ENCODE assay signal across 24 cellular contexts in the genomic region with DNA sequence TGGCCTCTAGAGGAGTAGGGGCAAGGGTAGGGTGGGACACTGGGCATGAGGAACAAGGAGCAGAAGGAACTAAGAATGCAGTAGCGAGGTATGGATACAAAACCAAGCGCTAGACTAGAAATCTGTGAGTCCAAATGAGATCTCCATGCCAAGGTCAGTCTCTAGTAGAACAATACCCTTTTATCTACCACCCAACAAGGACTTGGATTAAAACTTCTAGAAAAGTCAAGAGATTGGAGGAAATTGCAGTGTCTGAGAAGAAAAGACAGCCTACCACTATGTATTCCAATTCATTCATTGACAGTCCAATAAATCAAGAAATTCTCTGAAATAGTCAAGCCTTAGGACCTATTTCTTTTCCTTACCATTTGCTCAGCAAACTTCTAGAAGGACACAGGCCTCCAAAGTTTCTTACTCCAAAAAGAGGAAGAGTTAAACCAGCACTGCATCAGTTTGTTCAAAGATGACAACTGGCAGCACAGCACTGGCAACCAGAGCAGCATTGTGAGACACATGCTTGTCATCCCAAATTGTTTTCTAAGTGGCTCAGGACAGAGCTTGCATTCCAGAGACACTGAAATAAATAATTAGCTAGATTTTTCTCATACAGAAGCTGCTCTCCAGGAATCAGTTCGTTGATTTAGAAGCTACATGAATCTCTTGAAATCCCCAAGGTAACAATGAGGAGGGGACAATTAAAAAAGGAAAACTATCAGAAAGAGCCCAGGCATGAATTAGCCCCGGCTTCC. TPM values are rescaled to one million over a fixed set of nuclear protein-coding genes. Genes with fewer than 3 reads are reported as not detected.
A peak's percentile ranks its signal among the peaks of the same experiment; 100 is the strongest.
DNase-seq lines count a peak whose midpoint lies in the region; ATAC-seq, FAIRE-seq and TF ChIP-seq lines count a peak whose summit lies in the region.
"Had no signal": no experiment of that assay in that cellular context is flagged by ENCODE, and none has a peak within 500 bp of the region (broad histone marks: within the 10 kb centered on the region; RNA-seq: fewer than 3 reads in every experiment).

No MANE protein-coding gene starts in this region.

- H3K36me3 ChIP-seq in SK-N-SH (replicated peaks in 1 of 2; ENCODE audit: control insufficient read depth in 1 of 2, insufficient read depth in 2 of 2, low read length in 1 of 2) (no peaks in the 10 kb centered on the region), HepG2 (replicated peaks in 1 of 2; ENCODE audit: control insufficient read depth in 1 of 2, insufficient read depth in 2 of 2, low read length in 2 of 2) (peaks cover 1 to 5% of the 10 kb centered on the region in 2 experiments; a peak in 1 of 5 replicates), skeletal muscle tissue (ENCODE audit: control insufficient read depth in 3 of 3, insufficient read depth in 3 of 3, low read length in 3 of 3) (peaks cover 0 to 31% (median 11%) of the 10 kb centered on the region in 3 donors), suprapubic skin (peaks cover 10% of the 10 kb centered on the region), pancreas (no peaks in the 10 kb centered on the region)
- H3K36me3 ChIP-seq: ovary had no signal

- H2AFZ ChIP-seq in SK-N-SH (ENCODE audit: low read depth) (no peak overlapping the region), HepG2 (ENCODE audit: low read length) (no peak overlapping the region)

- in situ Hi-C loops in HepG2 (cut with HindIII; ENCODE audit: extremely low pct_ligation_motif_present, low pct_unique_long_range_greater_than_20kb): no loop called here

- no peaks in the 10 kb centered on the region for H3K9me2 ChIP-seq in SK-N-SH

- peaks cover 7% of the 10 kb centered on the region; the same call in 1 of the 2 replicates for H3K79me2 ChIP-seq in SK-N-SH (ENCODE audit: insufficient read depth)
- H3K79me2 ChIP-seq in HepG2 (ENCODE audit: insufficient read depth, low read length): peaks cover 97% of the 10 kb centered on the region

- H3K9me3 ChIP-seq in SK-N-SH: no peaks in the 10 kb centered on the region
- no peaks in the 10 kb centered on the region for H3K9me3 ChIP-seq in HepG2 (ENCODE audit: low read length)
- no peaks in the 10 kb centered on the region for H3K9me3 ChIP-seq in skeletal muscle tissue (ENCODE audit: control insufficient read depth in 3 of 3, low read length in 3 of 3)
- no peaks in the 10 kb centered on the region for H3K9me3 ChIP-seq in suprapubic skin
- no peaks in the 10 kb centered on the region for H3K9me3 ChIP-seq in pancreas
- H3K9me3 ChIP-seq: ovary had no signal

- TF ChIP-seq EP300 in SK-N-SH (IDR thresholded peaks at IDR 0.05; ENCODE audit: borderline replicate concordance in 1 of 2, low read depth in 1 of 2, low read length in 1 of 2): no peak
- TF ChIP-seq EP300 in HepG2 (IDR thresholded peaks at IDR 0.05; ENCODE audit: low read depth in 2 of 2, low read length in 2 of 2): no peak
- no peak for TF ChIP-seq EP300 in HepG2 (CRISPR knock-in tag; IDR thresholded peaks at IDR 0.05; ENCODE audit: borderline replicate concordance)
- TF ChIP-seq EP300 in suprapubic skin (IDR thresholded peaks at IDR 0.05): no peak

- intact Hi-C loops in HepG2 (cut with micrococcal nuclease; ENCODE audit: unreplicated experiment): no loop called here
- intact Hi-C loops in pancreas (cut with DNase I): no loop called here

- H3K9ac ChIP-seq in SK-N-SH: no peak overlapping the region
- no peak overlapping the region for H3K9ac ChIP-seq in HepG2 (ENCODE audit: insufficient read depth, low read depth, low read length)
- H3K9ac ChIP-seq in skeletal muscle tissue (ENCODE audit: low read depth in 1 of 3, low read length in 3 of 3): no peak overlapping the region

- DNase-seq in SK-N-SH: no peak
- no peak for DNase-seq in caudate nucleus (lab: John Stamatoyannopoulos, UW)
- no peak for DNase-seq in HepG2 (ENCODE audit: low spot score)
- no peak for DNase-seq in stimulated activated CD4-positive, alpha-beta T cell treated with anti-CD3 and anti-CD28 coated beads, Interleukin-4, amount 100 ng/mL, for 24 hours
- no peak for DNase-seq in suprapubic skin (ENCODE audit: low spot score in 2 of 2)
- DNase-seq in pancreas: no peak
- DNase-seq: 8988T; activated B cell treated with CpG ODN at 0.5 μM for 24 hours; activated CD4-positive, alpha-beta memory T cell treated with anti-CD3 and anti-CD28 coated beads, Interleukin-2, amount 10 ng/mL, durations not matched to agents 7 days and 5 days; activated naive CD8-positive, alpha-beta T cell treated with anti-CD3 and anti-CD28 coated beads, Interleukin-2, amount 10 ng/mL, durations not matched to agents 7 days and 5 days; DMS53; GDM1; glutamatergic neuron; NCI-H1105 treated with DMSO at 0.1 percent for 48 hours; NCI-H2081; NCI-H446 treated with DMSO at 0.1 percent for 48 hours; ovary; stimulated activated CD4-positive, alpha-beta T cell treated with anti-CD3 and anti-CD28 coated beads, Interleukin-1b, Interleukin-23, amount 100 ng/mL, for 48 hours; SW 1271; T1000 had no signal

- H3K4me3 ChIP-seq in SK-N-SH (ENCODE audit: low read depth in 2 of 2, low read length in 1 of 2) (no peak overlapping the region), HepG2 (replicated peaks in 1 of 3; ENCODE audit: insufficient read depth in 1 of 3, low read depth in 2 of 3, low read length in 3 of 3) (no peak overlapping the region), skeletal muscle tissue (ENCODE audit: low read length in 3 of 3) (no peak overlapping the region), suprapubic skin (no peak overlapping the region), pancreas (no peak overlapping the region)
- H3K4me3 ChIP-seq: coronary artery, ovary, skin epidermis had no signal

- H3K27ac ChIP-seq in SK-N-SH (ENCODE audit: low read depth in 2 of 2, low read length in 1 of 2) (no peak overlapping the region; a peak in 1 of 4 replicates), caudate nucleus (ENCODE audit: low read depth, low read length) (peak overlapping the region; percentile 19), HepG2 (ENCODE audit: extremely low read length, insufficient read depth, low read length) (peak overlapping the region; percentile 37), skeletal muscle tissue (ENCODE audit: low read depth, low read length) (peak overlapping the region; percentile 55), suprapubic skin (no peak overlapping the region), pancreas (no peak overlapping the region)
- H3K27ac ChIP-seq: ovary had no signal

- H3F3A ChIP-seq in SK-N-SH (replicated peaks; ENCODE audit: insufficient read depth): peaks cover 15% of the 10 kb centered on the region

- H3K4me2 ChIP-seq in SK-N-SH: no peak overlapping the region
- no peak overlapping the region for H3K4me2 ChIP-seq in HepG2 (ENCODE audit: low read depth, low read length)

- POLR2A ChIA-PET in SK-N-SH (lab: Yijun Ruan, JAX) (no interaction called here), HepG2 (lab: Yijun Ruan, JAX) (no interaction called here)

- H3K4me1 ChIP-seq in SK-N-SH (ENCODE audit: control insufficient read depth in 1 of 2, insufficient read depth in 2 of 2, low read depth in 1 of 2, low read length in 1 of 2): peaks cover 16 to 23% of the 10 kb centered on the region in 2 experiments; a peak in 3 of 4 replicates
- peaks cover 100% of the 10 kb centered on the region for H3K4me1 ChIP-seq in HepG2 (ENCODE audit: insufficient read depth, low read length)
- H3K4me1 ChIP-seq in skeletal muscle tissue (ENCODE audit: control insufficient read depth in 3 of 3, insufficient read depth in 3 of 3, low read length in 3 of 3): peaks cover 64 to 91% (median 76%) of the 10 kb centered on the region in 3 donors
- H3K4me1 ChIP-seq in suprapubic skin: peaks cover 86% of the 10 kb centered on the region
- peaks cover 0 to 11% (median 0%) of the 10 kb centered on the region in 3 donors for H3K4me1 ChIP-seq in pancreas

- TF ChIP-seq RAD21 in SK-N-SH (IDR thresholded peaks at IDR 0.05; ENCODE audit: low read length) (no peak), HepG2 (CRISPR knock-in tag; IDR thresholded peaks at IDR 0.05) (no peak)

- TF ChIP-seq POLR2A in HepG2 (IDR thresholded peaks at IDR 0.05; ENCODE audit: insufficient read depth in 1 of 2, low read depth in 2 of 2, low read length in 2 of 2): no peak
- no peak for TF ChIP-seq POLR2A in suprapubic skin (IDR thresholded peaks at IDR 0.05)

- BruUV-seq in HepG2 (replicated peaks; lab: Mats Ljungman, UMichigan): no TSS peak

- WGBS in SK-N-SH (ENCODE audit: low lambda C conversion rate): 88% methylated on average over 4 of the region's 4 CpGs
- WGBS in HepG2 (ENCODE audit: low lambda C conversion rate): 79% methylated on average over 4 of the region's 4 CpGs
- WGBS in suprapubic skin: 64% methylated on average over 4 of the region's 4 CpGs
- WGBS in pancreas, 2 donors: 81 to 86% methylated on average over 4 of the region's 4 CpGs

- ATAC-seq in SK-N-SH treated with all-trans-retinoic acid at 6 μM for 48 hours (peak; percentile 40; the same call in 2 of the 3 replicates), HepG2 (0 out of 3 replicates have a peak, but pooled peaks have one; percentile 9), pancreas (no peak)

- TF ChIP-seq CTCF in SK-N-SH (IDR thresholded peaks at IDR 0.05) (no peak), HepG2 (CRISPR knock-in tag; IDR thresholded peaks at IDR 0.05) (no peak), suprapubic skin (IDR thresholded peaks at IDR 0.05) (no peak), pancreas (IDR thresholded peaks at IDR 0.05) (no peak)

- no peak for FAIRE-seq in HepG2 (lab: Jason Lieb, UNC)
- FAIRE-seq in pancreas (lab: Jason Lieb, UNC): no peak

- CTCF ChIA-PET in SK-N-SH (lab: Yijun Ruan, JAX): interaction anchor here (0.5 kb wide), 1 partner anchor 188 kb away, joined by 3 read pairs; no protein-coding TSS in a partner anchor
- CTCF ChIA-PET in HepG2 (lab: Yijun Ruan, JAX; ENCODE audit: low intra/inter-chr PET ratio, low total read pairs): no interaction called here

- H3K27me3 ChIP-seq in SK-N-SH (ENCODE audit: insufficient read depth) (no peaks in the 10 kb centered on the region), HepG2 (ENCODE audit: control insufficient read depth in 1 of 2, insufficient read depth in 2 of 2, low read length in 2 of 2) (no peaks in the 10 kb centered on the region), skeletal muscle tissue (ENCODE audit: control insufficient read depth in 3 of 3, insufficient read depth in 3 of 3, low read length in 3 of 3) (no peaks in the 10 kb centered on the region), suprapubic skin (no peaks in the 10 kb centered on the region), pancreas (no peaks in the 10 kb centered on the region)
- H3K27me3 ChIP-seq: ovary had no signal

- H4K20me1 ChIP-seq in SK-N-SH (ENCODE audit: insufficient read depth) (no peaks in the 10 kb centered on the region), HepG2 (ENCODE audit: insufficient read depth, low read length) (no peaks in the 10 kb centered on the region)

RNA-seq across cellular contexts. Expression of a gene that starts 22.6 kb away (rescaled TPM):
- polyA plus RNA-seq in SK-N-SH (2012; rRNA removed) (5.3 and 9.3 TPM in 2 replicates), HepG2 (2011; rRNA removed) (26.8 and 30.0 TPM in 2 replicates), pancreas (1 to 10 TPM; 3.2 to 3.5 TPM)
- polyA plus RNA-seq in SK-N-SH (2012; cell fraction: cytosol; rRNA removed): 4.7 and 4.9 TPM in 2 replicates
- polyA plus RNA-seq in SK-N-SH (2012; cell fraction: nucleus; rRNA removed): 4.2 and 7.3 TPM in 2 replicates
- total RNA-seq in HepG2 (2016; rRNA removed; fragmentation: Illumina TruSeq; extraction: Trizol) (40.0 and 63.8 TPM in 2 replicates), skeletal muscle tissue (33.9 TPM), suprapubic skin (10 to 100 TPM; 24.5 to 89.1 (median 48.5) TPM), pancreas (10 to 100 TPM in 3 of 6 donors, 1 to 10 TPM in 3; 7.3 to 20.4 (median 10.0) TPM)
- total RNA-seq in HepG2 (2016; cell fraction: cytosol; rRNA removed; fragmentation: Illumina TruSeq; extraction: Trizol; ENCODE audit: low read depth): 8.1 and 10.0 TPM in 2 replicates
- total RNA-seq in HepG2 (2016; cell fraction: insoluble cytoplasmic fraction; rRNA removed; fragmentation: Illumina TruSeq; extraction: Trizol): 36.2 and 63.5 TPM in 2 replicates
- total RNA-seq in HepG2 (2016; cell fraction: membrane; rRNA removed; fragmentation: Illumina TruSeq; extraction: Trizol): 10.8 and 13.5 TPM in 2 replicates
- total RNA-seq in HepG2 (2016; cell fraction: nucleus; rRNA removed; fragmentation: Illumina TruSeq; extraction: Trizol): 111 and 125 TPM in 2 replicates
- 23.6 and 27.4 TPM in 2 replicates for polyA plus RNA-seq in HepG2 (2011; cell fraction: cytosol; rRNA removed)
- 74.2 and 77.9 TPM in 2 replicates for polyA plus RNA-seq in HepG2 (2011; cell fraction: nucleus; rRNA removed)
- 16.8 and 28.4 TPM in 2 replicates for polyA plus RNA-seq in HepG2 (2012)
- polyA plus RNA-seq in HepG2 (2016; cell fraction: cytosol; fragmentation: Illumina TruSeq; extraction: Trizol; ENCODE audit: low read depth): 1.1 TPM in 2 replicates
- 13.1 and 13.8 TPM in 2 replicates for polyA plus RNA-seq in HepG2 (2016; cell fraction: insoluble cytoplasmic fraction; fragmentation: Illumina TruSeq; extraction: Trizol; ENCODE audit: low read depth)
- 2.0 and 2.5 TPM in 2 replicates for polyA plus RNA-seq in HepG2 (2016; cell fraction: membrane; fragmentation: Illumina TruSeq; extraction: Trizol; ENCODE audit: low read depth)
- 64.5 and 67.0 TPM in 2 replicates for polyA plus RNA-seq in HepG2 (2016; cell fraction: nucleus; fragmentation: Illumina TruSeq; extraction: Trizol; ENCODE audit: insufficient read depth, low read depth)
- 0.51 and 497 TPM in 2 replicates for polyA minus RNA-seq in HepG2 (2011; rRNA and poly(A)+ RNA removed; ENCODE audit: low replicate concordance)
- polyA minus RNA-seq in HepG2 (2011; cell fraction: cytosol; rRNA and poly(A)+ RNA removed): 94.8 and 127 TPM in 2 replicates
- polyA minus RNA-seq in HepG2 (2011; cell fraction: nucleus; rRNA and poly(A)+ RNA removed): 220 and 287 TPM in 2 replicates

Comparison
In these comparisons a context has a peak if more than half of its experiments do, and no peak if none do; other contexts are left out.
1. ATAC-seq: peak in SK-N-SH treated with all-trans-retinoic acid at 6 μM for 48 hours (single experiment) and HepG2 (single experiment); none in pancreas (0 of 4).
2. H3K27ac ChIP-seq: peak in caudate nucleus (single experiment), HepG2 (single experiment) and skeletal muscle tissue (single experiment); none in SK-N-SH (0 of 2), suprapubic skin (single experiment) and pancreas (0 of 4).